ENCODE assay signal across 17 cellular contexts in the genomic region with DNA sequence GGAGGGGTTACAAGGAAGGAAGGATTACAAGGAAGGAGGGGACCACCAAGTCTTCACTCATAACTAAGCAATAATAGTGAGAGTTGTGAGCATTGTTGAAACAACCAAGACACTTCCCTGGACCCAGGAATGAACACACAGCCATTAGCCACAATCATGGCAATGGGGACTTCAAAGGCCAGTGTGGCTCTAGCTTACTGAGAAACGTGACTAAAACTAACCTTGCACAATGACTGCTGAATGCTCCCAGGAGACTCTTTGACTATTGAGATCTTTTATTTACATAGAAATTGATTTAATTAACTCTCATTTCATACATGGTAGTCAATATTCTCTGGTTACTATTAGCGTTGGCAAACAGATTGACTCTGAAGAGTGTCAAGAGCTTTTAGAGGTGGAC.
"Had no signal": no experiment of that assay in that cellular context is flagged by ENCODE, and none has a peak within 500 bp of the region (broad histone marks: within the 10 kb centered on the region; RNA-seq: fewer than 3 reads in every experiment).

No MANE protein-coding gene starts in this region.

- H3K36me3 ChIP-seq: adrenal gland, esophagus squamous epithelium, neutrophil, upper lobe of right lung had no signal

- H3K4me1 ChIP-seq: adrenal gland, esophagus squamous epithelium, testis, upper lobe of right lung had no signal

- FAIRE-seq: colon had no signal

- H3K9me3 Mint-ChIP-seq: activated naive CD4-positive, alpha-beta T cell treated with anti-CD3 and anti-CD28 coated beads, Interleukin-2, amount 10 ng/mL, durations not matched to agents 7 days and 5 days had no signal

- H3K4me3 ChIP-seq: adrenal gland, esophagus squamous epithelium, lung, testis, upper lobe of right lung had no signal

- H3K4me1 Mint-ChIP-seq: activated naive CD4-positive, alpha-beta T cell treated with anti-CD3 and anti-CD28 coated beads, Interleukin-2, amount 10 ng/mL, durations not matched to agents 7 days and 5 days; immature natural killer cell; naive thymus-derived CD4-positive, alpha-beta T cell; stimulated activated naive CD8-positive, alpha-beta T cell treated with anti-CD3 and anti-CD28 coated beads, Interleukin-15, amount 100 ng/mL, for 72 hours had no signal

- H3K36me3 Mint-ChIP-seq: activated naive CD4-positive, alpha-beta T cell treated with anti-CD3 and anti-CD28 coated beads, Interleukin-2, amount 10 ng/mL, durations not matched to agents 7 days and 5 days; immature natural killer cell; naive thymus-derived CD4-positive, alpha-beta T cell had no signal

- DNase-seq: activated CD4-positive, alpha-beta T cell treated with anti-CD3 and anti-CD28 coated beads, Interleukin-2, amount 50 U/mL, for 1 hour; activated naive CD4-positive, alpha-beta T cell treated with anti-CD3 and anti-CD28 coated beads, Interleukin-2, amount 10 ng/mL, durations not matched to agents 7 days and 5 days; adrenal gland; esophagus squamous epithelium; foreskin fibroblast; glutamatergic neuron; immature natural killer cell; naive thymus-derived CD4-positive, alpha-beta T cell; retina; stimulated activated CD4-positive, alpha-beta T cell treated with anti-CD3 and anti-CD28 coated beads, Interleukin-4, amount 100 ng/mL, for 4 hours; stimulated activated naive CD8-positive, alpha-beta T cell treated with anti-CD3 and anti-CD28 coated beads, Interleukin-15, amount 100 ng/mL, for 72 hours; testis; upper lobe of right lung had no signal

- H3K4me3 Mint-ChIP-seq: activated naive CD4-positive, alpha-beta T cell treated with anti-CD3 and anti-CD28 coated beads, Interleukin-2, amount 10 ng/mL, durations not matched to agents 7 days and 5 days; immature natural killer cell; naive thymus-derived CD4-positive, alpha-beta T cell; stimulated activated naive CD8-positive, alpha-beta T cell treated with anti-CD3 and anti-CD28 coated beads, Interleukin-15, amount 100 ng/mL, for 72 hours had no signal

- ATAC-seq: naive thymus-derived CD4-positive, alpha-beta T cell; stimulated activated naive CD8-positive, alpha-beta T cell treated with anti-CD3 and anti-CD28 coated beads, Interleukin-15, amount 100 ng/mL, for 72 hours; upper lobe of right lung had no signal

- H3K27ac ChIP-seq: adrenal gland, esophagus squamous epithelium, neutrophil, testis, upper lobe of right lung had no signal

- H3K27me3 ChIP-seq: adrenal gland, esophagus squamous epithelium, neutrophil, testis, upper lobe of right lung had no signal

- H3K27me3 Mint-ChIP-seq: activated naive CD4-positive, alpha-beta T cell treated with anti-CD3 and anti-CD28 coated beads, Interleukin-2, amount 10 ng/mL, durations not matched to agents 7 days and 5 days; naive thymus-derived CD4-positive, alpha-beta T cell; stimulated activated naive CD8-positive, alpha-beta T cell treated with anti-CD3 and anti-CD28 coated beads, Interleukin-15, amount 100 ng/mL, for 72 hours had no signal

- H3K9me3 ChIP-seq: adrenal gland, esophagus squamous epithelium, neutrophil, testis, upper lobe of right lung had no signal

- H3K27ac Mint-ChIP-seq: activated naive CD4-positive, alpha-beta T cell treated with anti-CD3 and anti-CD28 coated beads, Interleukin-2, amount 10 ng/mL, durations not matched to agents 7 days and 5 days; activated T-helper 2 cell treated with anti-CD3 and anti-CD28 coated beads, Interferon-gamma antibody, Interleukin-2, Interleukin-4, amounts not matched to agents 10 μg/mL and 5 μg/mL and 100 μg/mL, durations not matched to agents 14 hours and 24 hours and 36 hours; immature natural killer cell; naive thymus-derived CD4-positive, alpha-beta T cell; stimulated activated naive CD8-positive, alpha-beta T cell treated with anti-CD3 and anti-CD28 coated beads, Interleukin-15, amount 100 ng/mL, for 72 hours had no signal
